ENCODE assay signal across 1 cellular context in the genomic region with DNA sequence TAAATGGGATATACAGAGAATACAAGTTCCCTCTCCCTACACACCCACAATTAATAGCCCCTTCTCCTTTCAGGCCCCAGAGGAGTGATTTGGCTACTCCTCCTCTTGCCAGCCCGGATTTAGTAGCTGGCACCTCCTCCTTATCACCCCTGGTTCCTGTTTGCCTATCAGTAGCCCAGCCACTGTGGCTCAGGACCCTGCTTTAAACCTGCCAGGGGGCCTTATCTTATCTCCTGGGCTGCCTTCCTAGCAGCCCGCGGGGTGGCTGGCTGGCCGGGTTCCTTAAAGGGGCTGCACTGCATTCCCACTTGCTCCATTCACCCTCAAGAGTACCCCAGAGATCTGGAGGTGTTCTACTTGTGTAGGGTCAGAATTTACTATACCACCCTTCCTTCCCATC.
TF ChIP-seq lines count a peak whose summit lies in the region.

No MANE protein-coding gene starts in this region.

TF ChIP-seq in HEK293T, 16 proteins besides CTCF, POLR2A, EP300 and RAD21:
- TF ChIP-seq, protein P1, sequence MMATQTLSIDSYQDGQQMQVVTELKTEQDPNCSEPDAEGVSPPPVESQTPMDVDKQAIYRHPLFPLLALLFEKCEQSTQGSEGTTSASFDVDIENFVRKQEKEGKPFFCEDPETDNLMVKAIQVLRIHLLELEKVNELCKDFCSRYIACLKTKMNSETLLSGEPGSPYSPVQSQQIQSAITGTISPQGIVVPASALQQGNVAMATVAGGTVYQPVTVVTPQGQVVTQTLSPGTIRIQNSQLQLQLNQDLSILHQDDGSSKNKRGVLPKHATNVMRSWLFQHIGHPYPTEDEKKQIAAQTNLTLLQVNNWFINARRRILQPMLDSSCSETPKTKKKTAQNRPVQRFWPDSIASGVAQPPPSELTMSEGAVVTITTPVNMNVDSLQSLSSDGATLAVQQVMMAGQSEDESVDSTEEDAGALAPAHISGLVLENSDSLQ (IDR thresholded peaks at IDR 0.05): no peak
- TF ChIP-seq ELF4 (IDR thresholded peaks at IDR 0.05) (no peak), SP1 (IDR thresholded peaks at IDR 0.05) (no peak), CTBP1 (IDR thresholded peaks at IDR 0.05; ENCODE audit: borderline replicate concordance) (no peak), BHLHE40 (IDR thresholded peaks at IDR 0.05; ENCODE audit: borderline replicate concordance) (no peak), FOXA1 (IDR thresholded peaks at IDR 0.05) (no peak), FOXM1 (IDR thresholded peaks at IDR 0.05; ENCODE audit: borderline replicate concordance) (no peak), ARNT (IDR thresholded peaks at IDR 0.05) (no peak), ZNF384 (IDR thresholded peaks at IDR 0.05) (no peak), SUZ12 (IDR thresholded peaks at IDR 0.05) (no peak), TARDBP (IDR thresholded peaks at IDR 0.05) (no peak), HDGF (IDR thresholded peaks at IDR 0.05; ENCODE audit: borderline replicate concordance) (no peak), LEF1 (IDR thresholded peaks at IDR 0.05; ENCODE audit: borderline replicate concordance) (no peak), L3MBTL2 (conservative IDR thresholded peaks at IDR 0.05) (no peak), NFRKB (IDR thresholded peaks at IDR 0.05) (no peak), FOXK2 (IDR thresholded peaks at IDR 0.05) (no peak)
